Comparison of ENCODE assay signal across 25 cellular contexts in the genomic region with DNA sequence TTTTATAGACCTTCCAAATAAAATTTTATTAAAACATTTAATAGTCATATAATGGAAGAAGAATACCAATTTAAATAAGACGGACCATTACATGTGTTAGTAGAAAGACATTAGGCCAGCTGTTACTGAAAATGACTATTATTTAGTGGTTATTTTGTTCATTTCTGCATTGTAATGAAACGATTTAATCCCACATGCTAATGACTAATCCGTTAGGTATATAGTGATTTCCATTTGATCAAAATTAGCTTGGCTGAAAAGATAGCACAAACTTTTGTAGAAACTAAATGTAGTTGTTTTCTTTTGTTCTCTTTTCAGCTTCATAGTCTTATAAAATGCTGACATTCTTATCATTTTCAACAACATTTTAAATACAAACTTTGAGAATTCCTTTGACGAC.
A peak's percentile ranks its signal among the peaks of the same experiment; 100 is the strongest.
DNase-seq lines count a peak whose midpoint lies in the region; ATAC-seq and TF ChIP-seq lines count a peak whose summit lies in the region.
"Had no signal": no experiment of that assay in that cellular context is flagged by ENCODE, and none has a peak within 500 bp of the region (broad histone marks: within the 10 kb centered on the region; RNA-seq: fewer than 3 reads in every experiment).

No MANE protein-coding gene starts in this region.

- no peak overlapping the region for H2AFZ ChIP-seq in ACC112 (ENCODE audit: low read length, unreplicated experiment)
- no peak overlapping the region for H2AFZ ChIP-seq in IMR-90 (replicated peaks; ENCODE audit: low read length, poor library complexity)
- H2AFZ ChIP-seq in neural progenitor cell (replicated peaks): no peak overlapping the region
- H2AFZ ChIP-seq: PC-9 had no signal

- no peaks in the 10 kb centered on the region for H3K79me1 ChIP-seq in IMR-90 (ENCODE audit: low read depth in 1 of 2, low read length in 2 of 2)

- TF ChIP-seq CTCF in IMR-90 (conservative IDR thresholded peaks at IDR 0.05; ENCODE audit: low read depth, low read length) (no peak), neural progenitor cell (IDR thresholded peaks at IDR 0.05) (no peak)

- no peak for TF ChIP-seq POLR2A in IMR-90 (IDR thresholded peaks at IDR 0.05; ENCODE audit: low read depth, low read length)
- TF ChIP-seq POLR2A in GM18505 (IDR thresholded peaks at IDR 0.05; ENCODE audit: borderline replicate concordance, extremely low read depth, insufficient read depth, insufficient read length): no peak

- H3K4me2 ChIP-seq in IMR-90 (ENCODE audit: low read depth, low read length) (no peak overlapping the region), neural progenitor cell (no peak overlapping the region)
- H3K4me2 ChIP-seq: BLaER1, PC-9 had no signal

- H3K4me1 ChIP-seq in ACC112 (ENCODE audit: control insufficient read depth, insufficient read depth, low read length, unreplicated experiment): peaks cover 60% of the 10 kb centered on the region
- H3K4me1 ChIP-seq in IMR-90 (ENCODE audit: control insufficient read depth, insufficient read depth, low read length): peaks cover 11% of the 10 kb centered on the region
- peaks cover 9% of the 10 kb centered on the region for H3K4me1 ChIP-seq in neural progenitor cell
- H3K4me1 ChIP-seq: SJCRH30 had no signal

- H3K4ac ChIP-seq in IMR-90 (ENCODE audit: low read depth, low read length): peak overlapping the region; percentile 34

- CTCF ChIA-PET in IMR-90 (lab: Yijun Ruan, JAX): no interaction called here

- H3K56ac ChIP-seq in IMR-90 (ENCODE audit: extremely low read depth, insufficient read depth, low read length): no peak overlapping the region

- no peak overlapping the region for H4K5ac ChIP-seq in IMR-90 (ENCODE audit: low read depth, low read length)

- peaks cover 54% of the 10 kb centered on the region for H3K4me1 Mint-ChIP-seq in neural progenitor cell
- H3K4me1 Mint-ChIP-seq: CD4-positive, CD25-positive, alpha-beta regulatory T cell had no signal

- no peak overlapping the region; the same call in 1 of the 2 replicates for H3K18ac ChIP-seq in IMR-90 (ENCODE audit: low read depth, low read length)

- H3K23ac ChIP-seq in IMR-90 (ENCODE audit: low read depth, low read length): no peak overlapping the region

- H2BK5ac ChIP-seq in IMR-90 (ENCODE audit: low read depth, low read length, poor library complexity, severe bottlenecking): peak overlapping the region; percentile 53

- POLR2A ChIA-PET in IMR-90 (lab: Charles Lee; ENCODE audit: unreplicated experiment): no interaction called here

- peak; percentile 22 for DNase-seq in IMR-90
- DNase-seq in astrocyte of the hippocampus (ENCODE audit: low read depth, low spot score): peak; percentile 34
- no peak for DNase-seq in neural progenitor cell (ENCODE audit: low spot score)
- DNase-seq in posterior vena cava (ENCODE audit: low spot score): no peak
- no peak for DNase-seq in DMS53 (lab: John Stamatoyannopoulos, UW)
- DNase-seq in D341Med (ENCODE audit: low spot score): no peak
- DNase-seq: 8988T; CD4-positive, CD25-positive, alpha-beta regulatory T cell; Karpas-422; MV-4-11; NCI-H1105; NCI-H1436 treated with DMSO at 0.1 percent for 48 hours; NCI-H187 treated with DMSO at 0.1 percent for 48 hours; NCI-H2107; NCI-H524; NCI-H82; NK-92 treated with Interleukin-12 subunit alpha and Interleukin-12 subunit beta, amount 100 ng/mL, for 24 hours; PC-9; SJCRH30 had no signal

- H3K9me1 ChIP-seq in IMR-90 (ENCODE audit: insufficient read depth, low read length): peaks cover 7% of the 10 kb centered on the region; the same call in 1 of the 2 replicates

- no peak overlapping the region for H2AK5ac ChIP-seq in IMR-90 (ENCODE audit: low read depth, low read length)

- in situ Hi-C loops in IMR-90 (cut with MboI; ENCODE audit: low sequenced_read_pairs): no loop called here

- no CpG with 5 or more reads among the region's 4 CpGs for whole genome bisulfite sequencing in IMR-90 (ENCODE audit: extremely low coverage in 2 of 2, insufficient read length in 1 of 2), 2 experiments

- BruUV-seq in IMR-90 (replicated peaks; lab: Mats Ljungman, UMichigan): no TSS peak

- 0 out of 3 replicates have a peak overlapping the region, but pooled peaks have one; percentile 45 for H2BK15ac ChIP-seq in IMR-90 (ENCODE audit: low read depth, low read length)

- H4K8ac ChIP-seq in IMR-90 (ENCODE audit: low read depth in 2 of 2, low read length in 2 of 2): peak overlapping the region in 1 of 2 experiments; percentile 64; a peak in 2 of 4 replicates

- no peaks in the 10 kb centered on the region for H3K27me3 ChIP-seq in ACC112 (ENCODE audit: insufficient read depth, low read length)
- no peaks in the 10 kb centered on the region for H3K27me3 ChIP-seq in IMR-90 (ENCODE audit: control insufficient read depth, insufficient read depth, low read length)
- no peaks in the 10 kb centered on the region for H3K27me3 ChIP-seq in neural progenitor cell
- H3K27me3 ChIP-seq: BLaER1, SJCRH30 had no signal

- H3K27me3 Mint-ChIP-seq in neural progenitor cell (ENCODE audit: insufficient read depth, low read depth): peaks cover 2% of the 10 kb centered on the region
- H3K27me3 Mint-ChIP-seq: CD4-positive, CD25-positive, alpha-beta regulatory T cell had no signal

- no peaks in the 10 kb centered on the region for H3K79me2 ChIP-seq in ACC112 (ENCODE audit: control insufficient read depth, insufficient read depth, low read length, unreplicated experiment)
- H3K79me2 ChIP-seq in neural progenitor cell (ENCODE audit: low read depth): no peaks in the 10 kb centered on the region

- no peak for TF ChIP-seq RAD21 in IMR-90 (IDR thresholded peaks at IDR 0.05; ENCODE audit: low read length)

- intact Hi-C loops in IMR-90 (cut with micrococcal nuclease) (loop anchor here (5.0 to 10.0 kb wide), 4 partner anchors 270 to 1238 kb away; no protein-coding TSS in a partner anchor), posterior vena cava (cut with DNase I) (no loop called here)

- H3F3A ChIP-seq in neural progenitor cell (ENCODE audit: low read depth): no peaks in the 10 kb centered on the region

- dilution Hi-C loops in IMR-90 (cut with HindIII; ENCODE audit: low sequenced_read_pairs, unreplicated experiment): no loop called here

- H2AK9ac ChIP-seq in IMR-90 (replicated peaks; ENCODE audit: low read depth, low read length, poor library complexity): no peak overlapping the region

- peak overlapping the region; percentile 95 for H3K27ac Mint-ChIP-seq in neural progenitor cell
- H3K27ac Mint-ChIP-seq: CD4-positive, CD25-positive, alpha-beta regulatory T cell had no signal

- H3K4me3 ChIP-seq in ACC112 (ENCODE audit: low read depth, low read length) (no peak overlapping the region), IMR-90 (ENCODE audit: insufficient read depth, low read depth, low read length) (no peak overlapping the region), neural progenitor cell (no peak overlapping the region)
- H3K4me3 ChIP-seq: BLaER1, GM12878, PC-9, SJCRH30 had no signal

- H4K91ac ChIP-seq in IMR-90 (ENCODE audit: insufficient read depth, low read depth, low read length): peak overlapping the region; percentile 69

- no peaks in the 10 kb centered on the region for H3K9me3 Mint-ChIP-seq in neural progenitor cell

- H3K36me3 ChIP-seq in ACC112 (ENCODE audit: insufficient read depth, low read length) (no peaks in the 10 kb centered on the region), IMR-90 (ENCODE audit: control insufficient read depth, insufficient read depth, low read length) (no peaks in the 10 kb centered on the region), neural progenitor cell (no peaks in the 10 kb centered on the region)
- H3K36me3 ChIP-seq: BLaER1, SJCRH30 had no signal

- peak overlapping the region; percentile 67 for H2BK20ac ChIP-seq in IMR-90 (ENCODE audit: low read depth, low read length)

- no peaks in the 10 kb centered on the region for H3K36me3 Mint-ChIP-seq in neural progenitor cell
- H3K36me3 Mint-ChIP-seq: CD4-positive, CD25-positive, alpha-beta regulatory T cell had no signal

- ATAC-seq in IMR-90 (ENCODE audit: low read depth) (no peak), GM18505 (IDR thresholded peaks at IDR 0.05; ENCODE audit: unreplicated experiment) (no peak)
- ATAC-seq: GM12878, HCT116, Right ventricle myocardium inferior had no signal

- peak overlapping the region; percentile 73 for H3K14ac ChIP-seq in IMR-90 (replicated peaks; ENCODE audit: low read depth, low read length)

- peak overlapping the region; percentile 82 for H2BK120ac ChIP-seq in IMR-90 (ENCODE audit: low read depth, low read length)

- H3K4me3 Mint-ChIP-seq in neural progenitor cell: no peak overlapping the region
- H3K4me3 Mint-ChIP-seq: CD4-positive, CD25-positive, alpha-beta regulatory T cell had no signal

- H4K20me1 ChIP-seq in IMR-90 (ENCODE audit: insufficient read depth, low read length): no peaks in the 10 kb centered on the region
- no peaks in the 10 kb centered on the region for H4K20me1 ChIP-seq in neural progenitor cell (ENCODE audit: low read depth)
- H4K20me1 ChIP-seq: BLaER1 had no signal

- peak overlapping the region; percentile 98 for H3K27ac ChIP-seq in ACC112 (ENCODE audit: low read depth, low read length)
- H3K27ac ChIP-seq in IMR-90 (ENCODE audit: insufficient read depth, low read length): no peak overlapping the region
- H3K27ac ChIP-seq in neural progenitor cell: no peak overlapping the region
- H3K27ac ChIP-seq: BLaER1, PC-9, SJCRH30 had no signal

- H3K9me3 ChIP-seq in IMR-90 (ENCODE audit: control insufficient read depth, insufficient read depth, low read length) (no peaks in the 10 kb centered on the region), neural progenitor cell (ENCODE audit: low read depth) (no peaks in the 10 kb centered on the region)
- H3K9me3 ChIP-seq: SJCRH30 had no signal

- H3K9ac ChIP-seq in IMR-90 (ENCODE audit: low read depth, low read length): no peak overlapping the region
- H3K9ac ChIP-seq in neural progenitor cell: no peak overlapping the region
- H3K9ac ChIP-seq: BLaER1 had no signal

TF ChIP-seq in IMR-90, 13 proteins besides CTCF, POLR2A, EP300 and RAD21:
- TF ChIP-seq, protein P1, sequence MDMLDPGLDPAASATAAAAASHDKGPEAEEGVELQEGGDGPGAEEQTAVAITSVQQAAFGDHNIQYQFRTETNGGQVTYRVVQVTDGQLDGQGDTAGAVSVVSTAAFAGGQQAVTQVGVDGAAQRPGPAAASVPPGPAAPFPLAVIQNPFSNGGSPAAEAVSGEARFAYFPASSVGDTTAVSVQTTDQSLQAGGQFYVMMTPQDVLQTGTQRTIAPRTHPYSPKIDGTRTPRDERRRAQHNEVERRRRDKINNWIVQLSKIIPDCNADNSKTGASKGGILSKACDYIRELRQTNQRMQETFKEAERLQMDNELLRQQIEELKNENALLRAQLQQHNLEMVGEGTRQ (IDR thresholded peaks at IDR 0.05; ENCODE audit: low read depth, low read length): no peak
- TF ChIP-seq CEBPB (IDR thresholded peaks at IDR 0.05; ENCODE audit: low read depth, low read length) (no peak), MAZ (IDR thresholded peaks at IDR 0.05; ENCODE audit: borderline replicate concordance, low read depth, low read length) (no peak), FOS (IDR thresholded peaks at IDR 0.05; ENCODE audit: low read depth, low read length) (no peak)

Comparison
In these comparisons a context has a peak if more than half of its experiments do, and no peak if none do; other contexts are left out.
1. DNase-seq: peak in IMR-90 (single experiment) and astrocyte of the hippocampus (single experiment); none in neural progenitor cell (single experiment), posterior vena cava (single experiment), DMS53 (single experiment) and D341Med (single experiment).